Comparison of ENCODE assay signal across 11 cellular contexts in genomic region chr1:41497056-41497440, GRCh38. TPM values are rescaled to one million over a fixed set of nuclear protein-coding genes. Genes with fewer than 3 reads are reported as not detected.
DNase-seq lines count a peak whose midpoint lies in the region; ATAC-seq and TF ChIP-seq lines count a peak whose summit lies in the region.
"Had no signal": no experiment of that assay in that cellular context is flagged by ENCODE, and none has a peak within 500 bp of the region (broad histone marks: within the 10 kb centered on the region; RNA-seq: fewer than 3 reads in every experiment).

No MANE protein-coding gene starts in this region.

- peak overlapping the region; percentile 96 for H3K27ac Mint-ChIP-seq in neural progenitor cell

- TF ChIP-seq CTCF in PC-9 (conservative IDR thresholded peaks at IDR 0.05) (no peak), neural progenitor cell (IDR thresholded peaks at IDR 0.05) (no peak), spleen (IDR thresholded peaks at IDR 0.05 in 8 of 11, conservative IDR thresholded peaks at IDR 0.05 in 3 of 11) (no peak)

- ATAC-seq in activated CD4-positive, CD25-positive, alpha-beta regulatory T cell treated with anti-CD3 and anti-CD28 coated beads, Interleukin-2, amount 50 U/mL, for 24 hours: no peak

- H3K4me3 Mint-ChIP-seq in neural progenitor cell: no peak overlapping the region

- no peaks in the 10 kb centered on the region for H3K36me3 Mint-ChIP-seq in neural progenitor cell

- CTCF ChIA-PET in PC-9 (lab: Charles Lee): interaction anchor here (0.6 to 1.1 kb wide), 5 partner anchors 15 to 394 kb away, joined by 3 to 9 read pairs (median 6); no protein-coding TSS in a partner anchor

- H3K9me3 ChIP-seq in PC-9 (ENCODE audit: insufficient read depth, low read depth) (no peaks in the 10 kb centered on the region), esophagus (ENCODE audit: control insufficient read depth in 2 of 2, insufficient read depth in 1 of 2, low read depth in 1 of 2, low read length in 1 of 2) (no peaks in the 10 kb centered on the region), neural progenitor cell (ENCODE audit: low read depth) (no peaks in the 10 kb centered on the region), spleen (no peaks in the 10 kb centered on the region)

- H3K4me3 ChIP-seq in ACC112 (ENCODE audit: low read depth, low read length) (no peak overlapping the region), PC-9 (no peak overlapping the region), esophagus (ENCODE audit: low read depth in 1 of 2, low read length in 2 of 2) (no peak overlapping the region), neural progenitor cell (no peak overlapping the region), H7 (ENCODE audit: insufficient read depth, low read depth, low read length) (no peak overlapping the region), spleen (no peak overlapping the region)

- peaks cover 34% of the 10 kb centered on the region for H3K4me1 Mint-ChIP-seq in neural progenitor cell

- H3K27me3 ChIP-seq in ACC112 (ENCODE audit: insufficient read depth, low read length): no peaks in the 10 kb centered on the region
- H3K27me3 ChIP-seq in PC-9 (ENCODE audit: insufficient read depth, low read depth): no peaks in the 10 kb centered on the region
- no peaks in the 10 kb centered on the region for H3K27me3 ChIP-seq in esophagus (ENCODE audit: control insufficient read depth in 1 of 2, insufficient read depth in 2 of 2, low read length in 2 of 2)
- H3K27me3 ChIP-seq in neural progenitor cell: peaks cover 14% of the 10 kb centered on the region
- H3K27me3 ChIP-seq in H7 (ENCODE audit: control insufficient read depth, insufficient read depth, low read length): peaks cover 8% of the 10 kb centered on the region
- peaks cover 0 to 33% (median 13%) of the 10 kb centered on the region in 7 donors for H3K27me3 ChIP-seq in spleen (replicated peaks in 1 of 7)

- H3K79me2 ChIP-seq in ACC112 (ENCODE audit: control insufficient read depth, insufficient read depth, low read length, unreplicated experiment) (no peaks in the 10 kb centered on the region), PC-9 (ENCODE audit: low read depth) (no peaks in the 10 kb centered on the region), neural progenitor cell (ENCODE audit: low read depth) (no peaks in the 10 kb centered on the region)

- H3K36me3 ChIP-seq in ACC112 (ENCODE audit: insufficient read depth, low read length) (no peaks in the 10 kb centered on the region), PC-9 (ENCODE audit: low read depth) (no peaks in the 10 kb centered on the region), esophagus (ENCODE audit: control insufficient read depth in 2 of 2, insufficient read depth in 2 of 2, low read length in 1 of 2) (no peaks in the 10 kb centered on the region), neural progenitor cell (no peaks in the 10 kb centered on the region), H7 (replicated peaks; ENCODE audit: control insufficient read depth, insufficient read depth, low read length) (no peaks in the 10 kb centered on the region), spleen (no peaks in the 10 kb centered on the region)

- BruUV-seq in PC-9 (replicated peaks; lab: Mats Ljungman, UMichigan): TSS peak; percentile 38

- TF ChIP-seq POLR2A in spleen (IDR thresholded peaks at IDR 0.05): no peak

- WGBS in esophagus, 2 donors: 81 to 86% methylated on average over 13 of the region's 13 CpGs
- 83 to 92% (median 89%) methylated on average over 10 to 13 of the region's 13 CpGs for WGBS in spleen, 5 donors

- no peaks in the 10 kb centered on the region for H3K9me2 ChIP-seq in PC-9 (ENCODE audit: insufficient read depth)

- H3K4me2 ChIP-seq in PC-9 (peak overlapping the region; percentile 76), neural progenitor cell (peak overlapping the region; percentile 70)

- DNase-seq in PC-9 (peak in 1 of 2 experiments; percentile 40), neural progenitor cell (ENCODE audit: low spot score) (no peak), HuH-7 (ENCODE audit: low spot score) (no peak), H7 (no peak), spleen (no peak)
- DNase-seq: cortex of kidney, NCI-H1417 treated with DMSO at 0.1 percent for 48 hours had no signal

- no peaks in the 10 kb centered on the region for H3K9me3 Mint-ChIP-seq in neural progenitor cell

- H4K20me1 ChIP-seq in PC-9 (ENCODE audit: insufficient read depth) (no peaks in the 10 kb centered on the region), neural progenitor cell (ENCODE audit: low read depth) (no peaks in the 10 kb centered on the region)

- no peak overlapping the region for H2AFZ ChIP-seq in ACC112 (ENCODE audit: low read length, unreplicated experiment)
- no peak overlapping the region for H2AFZ ChIP-seq in PC-9
- peak overlapping the region; percentile 38 for H2AFZ ChIP-seq in neural progenitor cell (replicated peaks)

- no peak overlapping the region for H3K9ac ChIP-seq in neural progenitor cell

- H3K27ac ChIP-seq in ACC112 (ENCODE audit: low read depth, low read length) (peak overlapping the region; percentile 94), PC-9 (0 out of 2 replicates have a peak overlapping the region, but pooled peaks have one; percentile 67), esophagus (ENCODE audit: low read depth in 2 of 2, low read length in 1 of 2) (peak overlapping the region; percentile 65 to 73), neural progenitor cell (no peak overlapping the region), spleen (peak overlapping the region in 3 of 8 donors; percentile 51 to 79 (median 57))

- intact Hi-C loops in PC-9 (cut with micrococcal nuclease; ENCODE audit: unreplicated experiment): loop anchor here (10.0 kb wide), 1 partner anchor 632 kb away; the partner anchor contains the start of gene CITED4
- intact Hi-C loops in spleen (cut with DNase I; ENCODE audit: low total_unique reads): no loop called here

- H3K27me3 Mint-ChIP-seq in neural progenitor cell (ENCODE audit: insufficient read depth, low read depth): peaks cover 6% of the 10 kb centered on the region

- H3F3A ChIP-seq in PC-9 (ENCODE audit: insufficient read depth, low read depth): peaks cover 56% of the 10 kb centered on the region
- peaks cover 12% of the 10 kb centered on the region for H3F3A ChIP-seq in neural progenitor cell (ENCODE audit: low read depth)

- H3K4me1 ChIP-seq in ACC112 (ENCODE audit: control insufficient read depth, insufficient read depth, low read length, unreplicated experiment): peaks cover 57% of the 10 kb centered on the region
- H3K4me1 ChIP-seq in PC-9 (replicated peaks; ENCODE audit: insufficient read depth): peaks cover 84% of the 10 kb centered on the region
- peaks cover 5 to 39% of the 10 kb centered on the region in 2 donors for H3K4me1 ChIP-seq in esophagus (ENCODE audit: control insufficient read depth in 2 of 2, insufficient read depth in 2 of 2, low read length in 1 of 2)
- peaks cover 15% of the 10 kb centered on the region for H3K4me1 ChIP-seq in neural progenitor cell
- H3K4me1 ChIP-seq in spleen: peaks cover 0 to 42% (median 23%) of the 10 kb centered on the region in 6 donors

- POLR2A ChIA-PET in PC-9 (lab: Charles Lee; ENCODE audit: unreplicated experiment): no interaction called here

RNA-seq across cellular contexts. Expression of gene EDN2, which starts 12.6 kb away (rescaled TPM):
- 0.43 and 0.48 TPM in 2 replicates for total RNA-seq in PC-9 (2021)
- 10 to 100 TPM in 1 of 2 donors, 1 to 10 TPM in 1; 6.9 to 32.1 TPM for polyA plus RNA-seq in esophagus
- total RNA-seq in neural progenitor cell (ENCODE audit: low replicate concordance): not detected in 2 replicates
- 0.55 and 0.81 TPM in 2 replicates for total RNA-seq in H7 (2014; rRNA removed; shearing (Covaris generic))
- total RNA-seq in spleen: not detected
- not detected for polyA plus RNA-seq in spleen
- total RNA-seq: SK-MEL-5 had no signal
